Comparison of ENCODE assay signal across 1 cellular context in the genomic region with DNA sequence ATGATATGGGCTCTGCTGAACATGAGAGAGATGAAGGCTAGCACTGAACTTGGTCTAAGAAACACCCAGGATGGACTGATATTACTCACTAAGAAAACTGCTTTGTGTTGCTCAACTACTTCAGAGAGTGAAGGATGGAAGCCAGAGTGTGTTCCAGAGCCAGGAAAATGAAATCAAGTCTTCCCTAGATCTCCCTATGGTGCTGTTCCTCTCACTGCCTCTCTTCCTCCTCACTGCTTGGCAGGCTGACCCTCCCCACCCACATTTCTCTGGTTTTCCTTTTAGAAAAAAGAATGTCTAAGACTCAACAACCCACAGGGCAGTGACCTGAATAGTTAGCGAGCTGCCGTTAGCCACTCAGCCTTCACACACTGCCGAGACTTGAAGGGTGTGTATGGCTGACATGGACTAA.
TF ChIP-seq lines count a peak whose summit lies in the region.

No MANE protein-coding gene starts in this region.

TF ChIP-seq in K562, 482 proteins besides CTCF, POLR2A, EP300 and RAD21 (continued from another document):
- TF ChIP-seq, protein P1, sequence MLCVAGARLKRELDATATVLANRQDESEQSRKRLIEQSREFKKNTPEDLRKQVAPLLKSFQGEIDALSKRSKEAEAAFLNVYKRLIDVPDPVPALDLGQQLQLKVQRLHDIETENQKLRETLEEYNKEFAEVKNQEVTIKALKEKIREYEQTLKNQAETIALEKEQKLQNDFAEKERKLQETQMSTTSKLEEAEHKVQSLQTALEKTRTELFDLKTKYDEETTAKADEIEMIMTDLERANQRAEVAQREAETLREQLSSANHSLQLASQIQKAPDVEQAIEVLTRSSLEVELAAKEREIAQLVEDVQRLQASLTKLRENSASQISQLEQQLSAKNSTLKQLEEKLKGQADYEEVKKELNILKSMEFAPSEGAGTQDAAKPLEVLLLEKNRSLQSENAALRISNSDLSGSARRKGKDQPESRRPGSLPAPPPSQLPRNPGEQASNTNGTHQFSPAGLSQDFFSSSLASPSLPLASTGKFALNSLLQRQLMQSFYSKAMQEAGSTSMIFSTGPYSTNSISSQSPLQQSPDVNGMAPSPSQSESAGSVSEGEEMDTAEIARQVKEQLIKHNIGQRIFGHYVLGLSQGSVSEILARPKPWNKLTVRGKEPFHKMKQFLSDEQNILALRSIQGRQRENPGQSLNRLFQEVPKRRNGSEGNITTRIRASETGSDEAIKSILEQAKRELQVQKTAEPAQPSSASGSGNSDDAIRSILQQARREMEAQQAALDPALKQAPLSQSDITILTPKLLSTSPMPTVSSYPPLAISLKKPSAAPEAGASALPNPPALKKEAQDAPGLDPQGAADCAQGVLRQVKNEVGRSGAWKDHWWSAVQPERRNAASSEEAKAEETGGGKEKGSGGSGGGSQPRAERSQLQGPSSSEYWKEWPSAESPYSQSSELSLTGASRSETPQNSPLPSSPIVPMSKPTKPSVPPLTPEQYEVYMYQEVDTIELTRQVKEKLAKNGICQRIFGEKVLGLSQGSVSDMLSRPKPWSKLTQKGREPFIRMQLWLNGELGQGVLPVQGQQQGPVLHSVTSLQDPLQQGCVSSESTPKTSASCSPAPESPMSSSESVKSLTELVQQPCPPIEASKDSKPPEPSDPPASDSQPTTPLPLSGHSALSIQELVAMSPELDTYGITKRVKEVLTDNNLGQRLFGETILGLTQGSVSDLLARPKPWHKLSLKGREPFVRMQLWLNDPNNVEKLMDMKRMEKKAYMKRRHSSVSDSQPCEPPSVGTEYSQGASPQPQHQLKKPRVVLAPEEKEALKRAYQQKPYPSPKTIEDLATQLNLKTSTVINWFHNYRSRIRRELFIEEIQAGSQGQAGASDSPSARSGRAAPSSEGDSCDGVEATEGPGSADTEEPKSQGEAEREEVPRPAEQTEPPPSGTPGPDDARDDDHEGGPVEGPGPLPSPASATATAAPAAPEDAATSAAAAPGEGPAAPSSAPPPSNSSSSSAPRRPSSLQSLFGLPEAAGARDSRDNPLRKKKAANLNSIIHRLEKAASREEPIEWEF (CRISPR knock-in tag; IDR thresholded peaks at IDR 0.05), result no peak
- TF ChIP-seq ASH1L (IDR thresholded peaks at IDR 0.05; ENCODE audit: borderline replicate concordance, low read depth, partially characterized antibody) (no peak), ZNF445 (CRISPR knock-in tag; IDR thresholded peaks at IDR 0.05; ENCODE audit: low read depth) (no peak), KAT2B (IDR thresholded peaks at IDR 0.05; ENCODE audit: low read depth, low read length) (no peak), RAD51 (IDR thresholded peaks at IDR 0.05; ENCODE audit: borderline replicate concordance, low read depth) (no peak), MEF2A (IDR thresholded peaks at IDR 0.05; ENCODE audit: control insufficient read depth, low read depth, low read length) (no peak), ZNF766 (CRISPR knock-in tag; conservative IDR thresholded peaks at IDR 0.05) (no peak), ZNF384 (IDR thresholded peaks at IDR 0.05; ENCODE audit: low read depth, low read length) (no peak), SIX5 (IDR thresholded peaks at IDR 0.05; ENCODE audit: borderline replicate concordance in 1 of 2, insufficient read depth in 1 of 2, low read depth in 1 of 2, low read length in 2 of 2) (no peak)
- TF ChIP-seq, protein P2, sequence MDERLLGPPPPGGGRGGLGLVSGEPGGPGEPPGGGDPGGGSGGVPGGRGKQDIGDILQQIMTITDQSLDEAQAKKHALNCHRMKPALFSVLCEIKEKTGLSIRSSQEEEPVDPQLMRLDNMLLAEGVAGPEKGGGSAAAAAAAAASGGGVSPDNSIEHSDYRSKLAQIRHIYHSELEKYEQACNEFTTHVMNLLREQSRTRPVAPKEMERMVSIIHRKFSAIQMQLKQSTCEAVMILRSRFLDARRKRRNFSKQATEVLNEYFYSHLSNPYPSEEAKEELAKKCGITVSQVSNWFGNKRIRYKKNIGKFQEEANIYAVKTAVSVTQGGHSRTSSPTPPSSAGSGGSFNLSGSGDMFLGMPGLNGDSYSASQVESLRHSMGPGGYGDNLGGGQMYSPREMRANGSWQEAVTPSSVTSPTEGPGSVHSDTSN (CRISPR knock-in tag; IDR thresholded peaks at IDR 0.05; ENCODE audit: low read depth), result no peak
- TF ChIP-seq, protein P2 (tag; conservative IDR thresholded peaks at IDR 0.05; ENCODE audit: low read depth), result no peak
- TF ChIP-seq, protein P3, sequence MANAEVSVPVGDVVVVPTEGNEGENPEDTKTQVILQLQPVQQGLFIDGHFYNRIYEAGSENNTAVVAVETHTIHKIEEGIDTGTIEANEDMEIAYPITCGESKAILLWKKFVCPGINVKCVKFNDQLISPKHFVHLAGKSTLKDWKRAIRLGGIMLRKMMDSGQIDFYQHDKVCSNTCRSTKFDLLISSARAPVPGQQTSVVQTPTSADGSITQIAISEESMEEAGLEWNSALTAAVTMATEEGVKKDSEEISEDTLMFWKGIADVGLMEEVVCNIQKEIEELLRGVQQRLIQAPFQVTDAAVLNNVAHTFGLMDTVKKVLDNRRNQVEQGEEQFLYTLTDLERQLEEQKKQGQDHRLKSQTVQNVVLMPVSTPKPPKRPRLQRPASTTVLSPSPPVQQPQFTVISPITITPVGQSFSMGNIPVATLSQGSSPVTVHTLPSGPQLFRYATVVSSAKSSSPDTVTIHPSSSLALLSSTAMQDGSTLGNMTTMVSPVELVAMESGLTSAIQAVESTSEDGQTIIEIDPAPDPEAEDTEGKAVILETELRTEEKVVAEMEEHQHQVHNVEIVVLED (CRISPR knock-in tag; IDR thresholded peaks at IDR 0.05), result no peak
- TF ChIP-seq, protein P4, sequence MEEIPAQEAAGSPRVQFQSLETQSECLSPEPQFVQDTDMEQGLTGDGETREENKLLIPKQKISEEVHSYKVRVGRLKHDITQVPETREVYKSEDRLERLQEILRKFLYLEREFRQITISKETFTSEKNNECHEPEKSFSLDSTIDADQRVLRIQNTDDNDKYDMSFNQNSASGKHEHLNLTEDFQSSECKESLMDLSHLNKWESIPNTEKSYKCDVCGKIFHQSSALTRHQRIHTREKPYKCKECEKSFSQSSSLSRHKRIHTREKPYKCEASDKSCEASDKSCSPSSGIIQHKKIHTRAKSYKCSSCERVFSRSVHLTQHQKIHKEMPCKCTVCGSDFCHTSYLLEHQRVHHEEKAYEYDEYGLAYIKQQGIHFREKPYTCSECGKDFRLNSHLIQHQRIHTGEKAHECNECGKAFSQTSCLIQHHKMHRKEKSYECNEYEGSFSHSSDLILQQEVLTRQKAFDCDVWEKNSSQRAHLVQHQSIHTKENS (CRISPR knock-in tag; IDR thresholded peaks at IDR 0.05), result no peak
